ENCODE assay signal across 1 cellular context in the genomic region with DNA sequence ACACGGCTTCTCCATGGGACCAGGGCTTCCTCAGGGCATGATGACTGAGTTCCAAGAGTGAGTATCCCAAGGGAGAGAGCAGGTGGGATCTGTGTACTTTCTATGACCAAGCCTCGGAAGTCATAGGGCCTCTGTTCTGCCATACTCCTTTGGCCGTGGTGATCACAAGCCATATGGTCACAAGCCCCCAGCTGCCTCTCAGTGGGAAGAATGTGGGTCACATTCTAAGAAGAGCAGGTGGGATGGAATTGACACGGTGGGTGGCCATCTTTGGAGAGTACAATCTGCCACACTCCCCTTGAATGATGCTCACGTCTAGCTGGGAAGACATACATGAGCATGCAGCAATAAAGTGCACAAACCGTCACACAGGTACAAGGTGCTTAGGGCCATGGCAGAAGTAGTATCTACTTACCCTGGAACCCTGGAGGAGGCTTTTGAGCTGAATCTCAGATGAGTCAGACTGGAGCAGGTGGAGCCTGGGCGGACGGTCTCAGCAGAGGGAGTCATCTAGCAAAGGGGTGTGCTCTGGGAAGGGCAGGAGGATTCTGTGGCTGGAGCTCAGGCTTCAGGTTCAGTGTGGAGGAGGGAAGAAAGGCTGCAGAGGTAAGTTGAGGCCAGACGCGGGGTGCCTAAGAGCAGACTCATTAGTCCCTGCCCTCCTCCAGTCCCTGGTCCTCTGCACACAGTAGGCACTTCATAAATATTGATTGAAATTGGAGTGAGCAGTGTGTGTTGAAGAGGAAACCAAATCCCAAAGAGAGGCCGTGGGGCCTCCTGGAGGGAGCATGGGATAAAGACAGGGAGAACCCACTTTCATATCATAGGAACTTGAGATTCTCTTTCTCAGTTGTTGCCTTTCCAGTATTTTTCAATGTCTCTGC.
TF ChIP-seq lines count a peak whose summit lies in the region.

No MANE protein-coding gene starts in this region.

TF ChIP-seq in K562, 482 proteins besides CTCF, POLR2A, EP300 and RAD21 (continued from another document):
- TF ChIP-seq, protein P1, sequence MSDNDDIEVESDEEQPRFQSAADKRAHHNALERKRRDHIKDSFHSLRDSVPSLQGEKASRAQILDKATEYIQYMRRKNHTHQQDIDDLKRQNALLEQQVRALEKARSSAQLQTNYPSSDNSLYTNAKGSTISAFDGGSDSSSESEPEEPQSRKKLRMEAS (CRISPR knock-in tag; IDR thresholded peaks at IDR 0.05): peak; percentile 19; the same call in 1 of the 2 replicates
- TF ChIP-seq ARID1B (IDR thresholded peaks at IDR 0.05) (no peak), EHMT2 (IDR thresholded peaks at IDR 0.05) (no peak), TAL1 (IDR thresholded peaks at IDR 0.05) (no peak)
